ENCODE assay signal across 2 cellular contexts in genomic region chr12:50248406-50248805, GRCh38.
TF ChIP-seq lines count a peak whose summit lies in the region.

No MANE protein-coding gene starts in this region.

TF ChIP-seq in A549, 52 proteins besides CTCF, POLR2A, EP300 and RAD21 (continued from another document):
- TF ChIP-seq REST (IDR thresholded peaks at IDR 0.05) (no peak), ATOH8 (CRISPR knock-in tag; IDR thresholded peaks at IDR 0.05; ENCODE audit: low read depth) (no peak), BCL3 (IDR thresholded peaks at IDR 0.05) (no peak), PHF8 (IDR thresholded peaks at IDR 0.05; ENCODE audit: borderline replicate concordance, low read depth) (no peak), CHD2 (IDR thresholded peaks at IDR 0.05; ENCODE audit: low read length, partially characterized antibody) (no peak), HOXB5 (CRISPR knock-in tag; IDR thresholded peaks at IDR 0.05) (no peak)

TF ChIP-seq in HCT116, 20 proteins besides CTCF, POLR2A, EP300 and RAD21 (continued from another document):
- TF ChIP-seq REST (IDR thresholded peaks at IDR 0.05; ENCODE audit: low read depth) (no peak), ZNF274 (IDR thresholded peaks at IDR 0.05; ENCODE audit: low read depth, low read length) (no peak), SIN3A (IDR thresholded peaks at IDR 0.05; ENCODE audit: low read depth) (no peak), EZH2phosphoT487 (IDR thresholded peaks at IDR 0.05; ENCODE audit: borderline replicate concordance) (no peak), YY1 (IDR thresholded peaks at IDR 0.05; ENCODE audit: extremely low read depth, insufficient replicate concordance, low read depth, low read length) (no peak)
